37 cellular contexts compared by ENCODE assay signal in genomic region chr6:50762798-50763197, GRCh38. TPM values are rescaled to one million over a fixed set of nuclear protein-coding genes. Genes with fewer than 3 reads are reported as not detected.
"Had no signal": no experiment of that assay in that cellular context is flagged by ENCODE, and none has a peak within 500 bp of the region (broad histone marks: within the 10 kb centered on the region; RNA-seq: fewer than 3 reads in every experiment).

No MANE protein-coding gene starts in this region.

- H3K27me3 ChIP-seq: brain microvascular endothelial cell, esophagus muscularis mucosa, gastrocnemius medialis, heart left ventricle had no signal

- H3K27ac ChIP-seq: brain microvascular endothelial cell, coronary artery, dorsolateral prefrontal cortex, esophagus muscularis mucosa, foreskin keratinocyte, gastrocnemius medialis, heart left ventricle, VCaP had no signal

- H3K36me3 Mint-ChIP-seq: activated naive CD4-positive, alpha-beta T cell treated with anti-CD3 and anti-CD28 coated beads, Interleukin-2, amount 10 ng/mL, durations not matched to agents 7 days and 5 days; activated naive CD4-positive, alpha-beta T cell treated with anti-CD3 and anti-CD28 coated beads, Interleukin-2, amount 50 U/mL, for 72 hours; activated naive CD8-positive, alpha-beta T cell treated with anti-CD3 and anti-CD28 coated beads, Interleukin-2, amount 10 ng/mL, durations not matched to agents 7 days and 5 days; WTC11 had no signal

- FAIRE-seq: astrocyte, bronchial epithelial cell had no signal

- H3K4me3 ChIP-seq: coronary artery, dorsolateral prefrontal cortex, esophagus muscularis mucosa, gastrocnemius medialis, heart left ventricle had no signal

- H3K4me1 ChIP-seq: esophagus muscularis mucosa, foreskin keratinocyte, gastrocnemius medialis, heart left ventricle had no signal

- H3K27ac Mint-ChIP-seq: activated CD4-positive, alpha-beta memory T cell treated with anti-CD3 and anti-CD28 coated beads, Interleukin-2, amount 10 ng/mL, durations not matched to agents 7 days and 5 days; activated CD4-positive, alpha-beta T cell treated with anti-CD3 and anti-CD28 coated beads, Interleukin-2, amount 10 ng/mL, durations not matched to agents 7 days and 5 days; activated naive CD4-positive, alpha-beta T cell treated with anti-CD3 and anti-CD28 coated beads, Interleukin-2, amount 10 ng/mL, durations not matched to agents 7 days and 5 days; activated naive CD4-positive, alpha-beta T cell treated with anti-CD3 and anti-CD28 coated beads, Interleukin-2, amount 50 U/mL, for 72 hours; activated naive CD8-positive, alpha-beta T cell treated with anti-CD3 and anti-CD28 coated beads, Interleukin-2, amount 10 ng/mL, durations not matched to agents 7 days and 5 days; activated T-cell treated with anti-CD3 and anti-CD28 coated beads, Interleukin-2, amount 50 U/mL, for 24 hours; activated T-cell treated with anti-CD3 and anti-CD28 coated beads, Interleukin-2, amount 50 U/mL, for 72 hours; dendritic cell treated with granulocyte-macrophage colony-stimulating factor and Interleukin-4, amounts not matched to agents 40 ng/mL and 50 ng/mL, for 4 days; endodermal cell; WTC11 had no signal

- H3K4me3 Mint-ChIP-seq: activated CD4-positive, alpha-beta memory T cell treated with anti-CD3 and anti-CD28 coated beads, Interleukin-2, amount 10 ng/mL, durations not matched to agents 7 days and 5 days; activated CD4-positive, alpha-beta T cell treated with anti-CD3 and anti-CD28 coated beads, Interleukin-2, amount 10 ng/mL, durations not matched to agents 7 days and 5 days; activated naive CD4-positive, alpha-beta T cell treated with anti-CD3 and anti-CD28 coated beads, Interleukin-2, amount 10 ng/mL, durations not matched to agents 7 days and 5 days; activated naive CD8-positive, alpha-beta T cell treated with anti-CD3 and anti-CD28 coated beads, Interleukin-2, amount 10 ng/mL, durations not matched to agents 7 days and 5 days; activated T-cell treated with anti-CD3 and anti-CD28 coated beads, Interleukin-2, amount 50 U/mL, for 24 hours; activated T-cell treated with anti-CD3 and anti-CD28 coated beads, Interleukin-2, amount 50 U/mL, for 72 hours; central memory CD8-positive, alpha-beta T cell; dendritic cell treated with granulocyte-macrophage colony-stimulating factor and Interleukin-4, amounts not matched to agents 40 ng/mL and 50 ng/mL, for 4 days; endodermal cell; WTC11 had no signal

- H3K9me3 ChIP-seq: gastrocnemius medialis had no signal

- ATAC-seq: activated naive CD4-positive, alpha-beta T cell treated with anti-CD3 and anti-CD28 coated beads, Interleukin-2, amount 50 U/mL, for 72 hours; activated T-cell treated with anti-CD3 and anti-CD28 coated beads, Interleukin-2, amount 50 U/mL, for 72 hours; foreskin keratinocyte; gastrocnemius medialis; heart left ventricle; WTC11 had no signal

- H3K27me3 Mint-ChIP-seq: activated CD4-positive, alpha-beta memory T cell treated with anti-CD3 and anti-CD28 coated beads, Interleukin-2, amount 10 ng/mL, durations not matched to agents 7 days and 5 days; activated CD4-positive, alpha-beta T cell treated with anti-CD3 and anti-CD28 coated beads, Interleukin-2, amount 10 ng/mL, durations not matched to agents 7 days and 5 days; activated naive CD4-positive, alpha-beta T cell treated with anti-CD3 and anti-CD28 coated beads, Interleukin-2, amount 10 ng/mL, durations not matched to agents 7 days and 5 days; activated naive CD8-positive, alpha-beta T cell treated with anti-CD3 and anti-CD28 coated beads, Interleukin-2, amount 10 ng/mL, durations not matched to agents 7 days and 5 days; activated T-cell treated with anti-CD3 and anti-CD28 coated beads, Interleukin-2, amount 50 U/mL, for 24 hours; central memory CD8-positive, alpha-beta T cell; dendritic cell treated with granulocyte-macrophage colony-stimulating factor and Interleukin-4, amounts not matched to agents 40 ng/mL and 50 ng/mL, for 4 days had no signal

- H3K9me3 Mint-ChIP-seq: activated CD4-positive, alpha-beta T cell treated with anti-CD3 and anti-CD28 coated beads, Interleukin-2, amount 10 ng/mL, durations not matched to agents 7 days and 5 days; activated naive CD4-positive, alpha-beta T cell treated with anti-CD3 and anti-CD28 coated beads, Interleukin-2, amount 10 ng/mL, durations not matched to agents 7 days and 5 days; activated naive CD4-positive, alpha-beta T cell treated with anti-CD3 and anti-CD28 coated beads, Interleukin-2, amount 50 U/mL, for 72 hours; activated naive CD8-positive, alpha-beta T cell treated with anti-CD3 and anti-CD28 coated beads, Interleukin-2, amount 10 ng/mL, durations not matched to agents 7 days and 5 days; dendritic cell treated with granulocyte-macrophage colony-stimulating factor and Interleukin-4, amounts not matched to agents 40 ng/mL and 50 ng/mL, for 4 days; endodermal cell had no signal

- H3K36me3 ChIP-seq: brain microvascular endothelial cell, esophagus muscularis mucosa, gastrocnemius medialis, heart left ventricle had no signal

- DNase-seq: activated CD4-positive, alpha-beta memory T cell treated with anti-CD3 and anti-CD28 coated beads, Interleukin-2, amount 10 ng/mL, durations not matched to agents 7 days and 5 days; activated CD4-positive, alpha-beta T cell treated with anti-CD3 and anti-CD28 coated beads for 1 hour; activated CD4-positive, alpha-beta T cell treated with anti-CD3 and anti-CD28 coated beads for 4 hours; activated CD4-positive, alpha-beta T cell treated with anti-CD3 and anti-CD28 coated beads, Interleukin-2, amount 10 ng/mL, durations not matched to agents 7 days and 5 days; activated CD4-positive, alpha-beta T cell treated with anti-CD3 and anti-CD28 coated beads, Interleukin-2, amount 50 U/mL, for 4 hours; activated CD8-positive, alpha-beta memory T cell treated with anti-CD3 and anti-CD28 coated beads, Interleukin-2, amount 50 U/mL, for 48 hours; activated gamma-delta T cell; activated naive CD4-positive, alpha-beta T cell; activated naive CD4-positive, alpha-beta T cell treated with anti-CD3 and anti-CD28 coated beads, Interleukin-2, amount 10 ng/mL, durations not matched to agents 7 days and 5 days; activated naive CD8-positive, alpha-beta T cell treated with anti-CD3 and anti-CD28 coated beads, Interleukin-2, amount 10 ng/mL, durations not matched to agents 7 days and 5 days; activated T-cell treated with anti-CD3 and anti-CD28 coated beads for 4 hours; activated T-cell treated with anti-CD3 and anti-CD28 coated beads, Interleukin-2, amount 50 U/mL, for 24 hours; activated T-cell treated with anti-CD3 and anti-CD28 coated beads, Interleukin-2, amount 50 U/mL, for 72 hours; amniotic stem cell; anterior cingulate cortex; brain microvascular endothelial cell; dorsolateral prefrontal cortex; effector memory CD4-positive, alpha-beta T cell; endodermal cell; erythroblast; foreskin keratinocyte; gastrocnemius medialis; glutamatergic neuron; heart left ventricle; T-helper 2 cell had no signal

- H3K4me1 Mint-ChIP-seq: activated CD4-positive, alpha-beta memory T cell treated with anti-CD3 and anti-CD28 coated beads, Interleukin-2, amount 10 ng/mL, durations not matched to agents 7 days and 5 days; activated CD4-positive, alpha-beta T cell treated with anti-CD3 and anti-CD28 coated beads, Interleukin-2, amount 10 ng/mL, durations not matched to agents 7 days and 5 days; activated naive CD4-positive, alpha-beta T cell treated with anti-CD3 and anti-CD28 coated beads, Interleukin-2, amount 10 ng/mL, durations not matched to agents 7 days and 5 days; activated naive CD8-positive, alpha-beta T cell treated with anti-CD3 and anti-CD28 coated beads, Interleukin-2, amount 10 ng/mL, durations not matched to agents 7 days and 5 days; central memory CD8-positive, alpha-beta T cell had no signal

RNA-seq across cellular contexts. Expression of gene TFAP2D, which starts 49.5 kb away (rescaled TPM):
- total RNA-seq: activated CD4-positive, alpha-beta memory T cell treated with anti-CD3 and anti-CD28 coated beads, Interleukin-2, amount 10 ng/mL, durations not matched to agents 7 days and 5 days; activated CD4-positive, alpha-beta T cell treated with anti-CD3 and anti-CD28 coated beads, Interleukin-2, amount 10 ng/mL, durations not matched to agents 7 days and 5 days; activated naive CD4-positive, alpha-beta T cell treated with anti-CD3 and anti-CD28 coated beads, Interleukin-2, amount 50 U/mL, for 72 hours; activated naive CD8-positive, alpha-beta T cell treated with anti-CD3 and anti-CD28 coated beads, Interleukin-2, amount 10 ng/mL, durations not matched to agents 7 days and 5 days; activated T-cell treated with anti-CD3 and anti-CD28 coated beads, Interleukin-2, amount 50 U/mL, for 72 hours; astrocyte; bronchial epithelial cell; cardiac septum; cerebellum; endodermal cell; esophagus muscularis mucosa; foreskin keratinocyte; gastrocnemius medialis; heart left ventricle; T-helper 1 cell treated with Interleukin-12 subunit alpha and Interleukin-12 subunit beta and Interleukin-4 antibody, amounts not matched to agents 30 ng/mL and 1 ng/mL, for 36 hours; WTC11 had no signal
- polyA plus RNA-seq: foreskin keratinocyte, heart left ventricle had no signal

RNA-seq across cellular contexts. Expression of gene TFAP2B, which starts 55.9 kb away (rescaled TPM):
- total RNA-seq: activated CD4-positive, alpha-beta memory T cell treated with anti-CD3 and anti-CD28 coated beads, Interleukin-2, amount 10 ng/mL, durations not matched to agents 7 days and 5 days; activated CD4-positive, alpha-beta T cell treated with anti-CD3 and anti-CD28 coated beads, Interleukin-2, amount 10 ng/mL, durations not matched to agents 7 days and 5 days; activated naive CD4-positive, alpha-beta T cell treated with anti-CD3 and anti-CD28 coated beads, Interleukin-2, amount 50 U/mL, for 72 hours; activated naive CD8-positive, alpha-beta T cell treated with anti-CD3 and anti-CD28 coated beads, Interleukin-2, amount 10 ng/mL, durations not matched to agents 7 days and 5 days; activated T-cell treated with anti-CD3 and anti-CD28 coated beads, Interleukin-2, amount 50 U/mL, for 72 hours; astrocyte; bronchial epithelial cell; cardiac septum; endodermal cell; esophagus muscularis mucosa; gastrocnemius medialis; heart left ventricle; T-helper 1 cell treated with Interleukin-12 subunit alpha and Interleukin-12 subunit beta and Interleukin-4 antibody, amounts not matched to agents 30 ng/mL and 1 ng/mL, for 36 hours; WTC11 had no signal
- polyA plus RNA-seq: heart left ventricle had no signal
